21 cellular contexts compared by ENCODE assay signal in genomic region chr13:22080832-22081231, GRCh38.
"Had no signal": no experiment of that assay in that cellular context is flagged by ENCODE, and none has a peak within 500 bp of the region (broad histone marks: within the 10 kb centered on the region; RNA-seq: fewer than 3 reads in every experiment).

No MANE protein-coding gene starts in this region.

- ATAC-seq: activated naive CD8-positive, alpha-beta T cell treated with anti-CD3 and anti-CD28 coated beads, Interleukin-2, amount 50 U/mL, for 24 hours; activated T-helper 17 cell treated with anti-CD3 and anti-CD28 coated beads, Interleukin-2, amount 50 U/mL, for 72 hours; gastroesophageal sphincter; heart right ventricle; left colon; stimulated activated memory B cell treated with anti-CD40 and anti-IgM and Interleukin-4, amounts not matched to agents 10 μg/mL and 1 μg/mL and 100 μg/mL, for 72 hours had no signal

- H3K27ac Mint-ChIP-seq: activated naive CD4-positive, alpha-beta T cell treated with anti-CD3 and anti-CD28 coated beads for 36 hours; activated naive CD8-positive, alpha-beta T cell treated with anti-CD3 and anti-CD28 coated beads, Interleukin-2, amount 50 U/mL, for 24 hours; activated T-helper 17 cell treated with anti-CD3 and anti-CD28 coated beads, Interleukin-2, amount 50 U/mL, for 72 hours; mesothelial cell of epicardium; nephron progenitor cell; stimulated activated memory B cell treated with anti-CD40 and anti-IgM and Interleukin-4, amounts not matched to agents 10 μg/mL and 1 μg/mL and 100 μg/mL, for 72 hours had no signal

- H3K4me1 ChIP-seq: ascending aorta, breast epithelium, gastroesophageal sphincter, heart right ventricle, right atrium auricular region, vagina had no signal

- H3K27ac ChIP-seq: ascending aorta, breast epithelium, epithelial cell of prostate, gastroesophageal sphincter, heart right ventricle, right atrium auricular region, transverse colon, vagina, VCaP had no signal

- H3K9me3 Mint-ChIP-seq: activated naive CD4-positive, alpha-beta T cell treated with anti-CD3 and anti-CD28 coated beads for 36 hours; activated T-helper 17 cell treated with anti-CD3 and anti-CD28 coated beads, Interleukin-2, amount 50 U/mL, for 72 hours; mesothelial cell of epicardium; nephron progenitor cell; stimulated activated memory B cell treated with anti-CD40 and anti-IgM and Interleukin-4, amounts not matched to agents 10 μg/mL and 1 μg/mL and 100 μg/mL, for 72 hours had no signal

- H3K36me3 ChIP-seq: ascending aorta, breast epithelium, gastroesophageal sphincter, heart right ventricle, right atrium auricular region, transverse colon, vagina had no signal

- H3K27me3 ChIP-seq: ascending aorta, breast epithelium, right atrium auricular region, transverse colon, vagina had no signal

- H3K4me3 Mint-ChIP-seq: activated naive CD4-positive, alpha-beta T cell treated with anti-CD3 and anti-CD28 coated beads for 36 hours; activated naive CD8-positive, alpha-beta T cell treated with anti-CD3 and anti-CD28 coated beads, Interleukin-2, amount 50 U/mL, for 24 hours; activated T-helper 17 cell treated with anti-CD3 and anti-CD28 coated beads, Interleukin-2, amount 50 U/mL, for 72 hours; mesothelial cell of epicardium; nephron progenitor cell; stimulated activated memory B cell treated with anti-CD40 and anti-IgM and Interleukin-4, amounts not matched to agents 10 μg/mL and 1 μg/mL and 100 μg/mL, for 72 hours had no signal

- H3K27me3 Mint-ChIP-seq: activated naive CD8-positive, alpha-beta T cell treated with anti-CD3 and anti-CD28 coated beads, Interleukin-2, amount 50 U/mL, for 24 hours; activated T-helper 17 cell treated with anti-CD3 and anti-CD28 coated beads, Interleukin-2, amount 50 U/mL, for 72 hours; stimulated activated memory B cell treated with anti-CD40 and anti-IgM and Interleukin-4, amounts not matched to agents 10 μg/mL and 1 μg/mL and 100 μg/mL, for 72 hours had no signal

- H3K9me3 ChIP-seq: ascending aorta, breast epithelium, gastroesophageal sphincter, heart right ventricle, right atrium auricular region, transverse colon, vagina had no signal

- H3K4me3 ChIP-seq: ascending aorta, breast epithelium, gastroesophageal sphincter, heart right ventricle, lung, right atrium auricular region, transverse colon, vagina had no signal

- H3K36me3 Mint-ChIP-seq: mesothelial cell of epicardium; stimulated activated memory B cell treated with anti-CD40 and anti-IgM and Interleukin-4, amounts not matched to agents 10 μg/mL and 1 μg/mL and 100 μg/mL, for 72 hours had no signal

- DNase-seq: activated CD4-positive, alpha-beta T cell treated with anti-CD3 and anti-CD28 coated beads, Interleukin-2, amount 50 U/mL, for 48 hours; activated naive CD4-positive, alpha-beta T cell treated with anti-CD3 and anti-CD28 coated beads for 36 hours; activated naive CD8-positive, alpha-beta T cell treated with anti-CD3 and anti-CD28 coated beads, Interleukin-2, amount 50 U/mL, for 24 hours; heart right ventricle; left colon; nephron progenitor cell; occipital lobe; stimulated activated CD4-positive, alpha-beta T cell treated with anti-CD3 and anti-CD28 coated beads, Interleukin-2, amount 100 ng/mL, for 48 hours; substantia nigra; transverse colon had no signal
